ENCODE assay signal across 1 cellular context in the genomic region with DNA sequence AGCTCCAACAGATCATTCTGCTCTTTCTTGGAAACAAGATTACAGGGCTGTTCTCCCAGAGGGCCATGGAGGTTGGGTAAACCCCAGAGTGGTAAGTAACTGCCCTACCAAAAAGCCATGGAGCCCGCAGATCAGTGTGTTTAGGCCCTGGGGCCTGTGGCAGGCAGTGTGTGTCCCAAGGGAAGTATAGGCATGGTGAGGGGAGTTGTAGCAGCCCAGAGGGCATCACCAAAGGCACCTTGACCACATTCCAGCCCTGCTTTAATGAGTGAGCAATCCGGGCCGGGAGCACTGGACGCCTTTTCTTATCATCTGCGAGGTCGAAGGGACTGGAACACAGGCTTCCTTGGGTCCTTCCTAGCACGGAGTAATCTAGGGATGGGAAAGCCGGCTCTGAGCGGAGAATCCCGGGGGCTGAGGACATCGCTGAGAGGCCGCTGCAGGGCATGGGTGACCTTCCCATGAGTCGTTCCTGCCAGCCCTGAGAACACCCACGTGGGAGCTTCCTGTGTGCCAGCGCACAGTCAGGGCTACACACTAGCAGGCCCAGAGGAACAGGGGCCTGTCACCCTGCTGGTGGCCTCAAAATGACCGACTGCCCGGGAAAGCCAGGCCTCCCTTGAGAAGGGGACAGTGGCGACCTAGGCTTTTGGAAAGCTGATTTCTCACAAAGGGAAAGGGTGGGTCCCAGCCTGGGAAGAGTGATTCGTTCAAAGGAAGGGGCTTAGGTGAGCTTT.
TF ChIP-seq lines count a peak whose summit lies in the region.

No MANE protein-coding gene starts in this region.

TF ChIP-seq in SK-N-SH treated with all-trans-retinoic acid at 6 μM for 48 hours, 23 proteins besides CTCF, POLR2A, EP300 and RAD21 (continued from another document):
- TF ChIP-seq, protein P1, sequence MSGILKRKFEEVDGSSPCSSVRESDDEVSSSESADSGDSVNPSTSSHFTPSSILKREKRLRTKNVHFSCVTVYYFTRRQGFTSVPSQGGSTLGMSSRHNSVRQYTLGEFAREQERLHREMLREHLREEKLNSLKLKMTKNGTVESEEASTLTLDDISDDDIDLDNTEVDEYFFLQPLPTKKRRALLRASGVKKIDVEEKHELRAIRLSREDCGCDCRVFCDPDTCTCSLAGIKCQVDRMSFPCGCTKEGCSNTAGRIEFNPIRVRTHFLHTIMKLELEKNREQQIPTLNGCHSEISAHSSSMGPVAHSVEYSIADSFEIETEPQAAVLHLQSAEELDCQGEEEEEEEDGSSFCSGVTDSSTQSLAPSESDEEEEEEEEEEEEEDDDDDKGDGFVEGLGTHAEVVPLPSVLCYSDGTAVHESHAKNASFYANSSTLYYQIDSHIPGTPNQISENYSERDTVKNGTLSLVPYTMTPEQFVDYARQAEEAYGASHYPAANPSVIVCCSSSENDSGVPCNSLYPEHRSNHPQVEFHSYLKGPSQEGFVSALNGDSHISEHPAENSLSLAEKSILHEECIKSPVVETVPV (CRISPR knock-in tag; IDR thresholded peaks at IDR 0.05) = no peak
- TF ChIP-seq CSDC2 (CRISPR knock-in tag; IDR thresholded peaks at IDR 0.05) = no peak
- TF ChIP-seq ZC3H10 (CRISPR knock-in tag; IDR thresholded peaks at IDR 0.05) = no peak
- no peak for TF ChIP-seq OSR1 (CRISPR knock-in tag; IDR thresholded peaks at IDR 0.05)
- TF ChIP-seq, protein P2, sequence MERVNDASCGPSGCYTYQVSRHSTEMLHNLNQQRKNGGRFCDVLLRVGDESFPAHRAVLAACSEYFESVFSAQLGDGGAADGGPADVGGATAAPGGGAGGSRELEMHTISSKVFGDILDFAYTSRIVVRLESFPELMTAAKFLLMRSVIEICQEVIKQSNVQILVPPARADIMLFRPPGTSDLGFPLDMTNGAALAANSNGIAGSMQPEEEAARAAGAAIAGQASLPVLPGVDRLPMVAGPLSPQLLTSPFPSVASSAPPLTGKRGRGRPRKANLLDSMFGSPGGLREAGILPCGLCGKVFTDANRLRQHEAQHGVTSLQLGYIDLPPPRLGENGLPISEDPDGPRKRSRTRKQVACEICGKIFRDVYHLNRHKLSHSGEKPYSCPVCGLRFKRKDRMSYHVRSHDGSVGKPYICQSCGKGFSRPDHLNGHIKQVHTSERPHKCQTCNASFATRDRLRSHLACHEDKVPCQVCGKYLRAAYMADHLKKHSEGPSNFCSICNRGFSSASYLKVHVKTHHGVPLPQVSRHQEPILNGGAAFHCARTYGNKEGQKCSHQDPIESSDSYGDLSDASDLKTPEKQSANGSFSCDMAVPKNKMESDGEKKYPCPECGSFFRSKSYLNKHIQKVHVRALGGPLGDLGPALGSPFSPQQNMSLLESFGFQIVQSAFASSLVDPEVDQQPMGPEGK (CRISPR knock-in tag; IDR thresholded peaks at IDR 0.05; ENCODE audit: borderline replicate concordance) = no peak
- TF ChIP-seq, protein P3, sequence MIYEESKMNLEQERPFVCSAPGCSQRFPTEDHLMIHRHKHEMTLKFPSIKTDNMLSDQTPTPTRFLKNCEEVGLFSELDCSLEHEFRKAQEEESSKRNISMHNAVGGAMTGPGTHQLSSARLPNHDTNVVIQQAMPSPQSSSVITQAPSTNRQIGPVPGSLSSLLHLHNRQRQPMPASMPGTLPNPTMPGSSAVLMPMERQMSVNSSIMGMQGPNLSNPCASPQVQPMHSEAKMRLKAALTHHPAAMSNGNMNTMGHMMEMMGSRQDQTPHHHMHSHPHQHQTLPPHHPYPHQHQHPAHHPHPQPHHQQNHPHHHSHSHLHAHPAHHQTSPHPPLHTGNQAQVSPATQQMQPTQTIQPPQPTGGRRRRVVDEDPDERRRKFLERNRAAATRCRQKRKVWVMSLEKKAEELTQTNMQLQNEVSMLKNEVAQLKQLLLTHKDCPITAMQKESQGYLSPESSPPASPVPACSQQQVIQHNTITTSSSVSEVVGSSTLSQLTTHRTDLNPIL (CRISPR knock-in tag; IDR thresholded peaks at IDR 0.05; ENCODE audit: low read depth) = no peak
- no peak for TF ChIP-seq ZNF565 (CRISPR knock-in tag; conservative IDR thresholded peaks at IDR 0.05; ENCODE audit: low read depth)
- TF ChIP-seq ZFP30 (CRISPR knock-in tag; IDR thresholded peaks at IDR 0.05) = no peak
- TF ChIP-seq, protein P4, sequence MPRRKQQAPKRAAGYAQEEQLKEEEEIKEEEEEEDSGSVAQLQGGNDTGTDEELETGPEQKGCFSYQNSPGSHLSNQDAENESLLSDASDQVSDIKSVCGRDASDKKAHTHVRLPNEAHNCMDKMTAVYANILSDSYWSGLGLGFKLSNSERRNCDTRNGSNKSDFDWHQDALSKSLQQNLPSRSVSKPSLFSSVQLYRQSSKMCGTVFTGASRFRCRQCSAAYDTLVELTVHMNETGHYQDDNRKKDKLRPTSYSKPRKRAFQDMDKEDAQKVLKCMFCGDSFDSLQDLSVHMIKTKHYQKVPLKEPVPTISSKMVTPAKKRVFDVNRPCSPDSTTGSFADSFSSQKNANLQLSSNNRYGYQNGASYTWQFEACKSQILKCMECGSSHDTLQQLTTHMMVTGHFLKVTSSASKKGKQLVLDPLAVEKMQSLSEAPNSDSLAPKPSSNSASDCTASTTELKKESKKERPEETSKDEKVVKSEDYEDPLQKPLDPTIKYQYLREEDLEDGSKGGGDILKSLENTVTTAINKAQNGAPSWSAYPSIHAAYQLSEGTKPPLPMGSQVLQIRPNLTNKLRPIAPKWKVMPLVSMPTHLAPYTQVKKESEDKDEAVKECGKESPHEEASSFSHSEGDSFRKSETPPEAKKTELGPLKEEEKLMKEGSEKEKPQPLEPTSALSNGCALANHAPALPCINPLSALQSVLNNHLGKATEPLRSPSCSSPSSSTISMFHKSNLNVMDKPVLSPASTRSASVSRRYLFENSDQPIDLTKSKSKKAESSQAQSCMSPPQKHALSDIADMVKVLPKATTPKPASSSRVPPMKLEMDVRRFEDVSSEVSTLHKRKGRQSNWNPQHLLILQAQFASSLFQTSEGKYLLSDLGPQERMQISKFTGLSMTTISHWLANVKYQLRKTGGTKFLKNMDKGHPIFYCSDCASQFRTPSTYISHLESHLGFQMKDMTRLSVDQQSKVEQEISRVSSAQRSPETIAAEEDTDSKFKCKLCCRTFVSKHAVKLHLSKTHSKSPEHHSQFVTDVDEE (CRISPR knock-in tag; IDR thresholded peaks at IDR 0.05) = no peak
- no peak for TF ChIP-seq ARNTL (CRISPR knock-in tag; IDR thresholded peaks at IDR 0.05; ENCODE audit: borderline replicate concordance, low read depth)
- no peak for TF ChIP-seq ZFP3 (CRISPR knock-in tag; IDR thresholded peaks at IDR 0.05)
- TF ChIP-seq GLIS3 (CRISPR knock-in tag; IDR thresholded peaks at IDR 0.05) = no peak
- TF ChIP-seq ISL1 (CRISPR knock-in tag; IDR thresholded peaks at IDR 0.05) = no peak
- TF ChIP-seq ZNF70 (CRISPR knock-in tag; IDR thresholded peaks at IDR 0.05) = no peak
- no peak for TF ChIP-seq TCF4 (CRISPR knock-in tag; IDR thresholded peaks at IDR 0.05; ENCODE audit: borderline replicate concordance)
- no peak for TF ChIP-seq PPARA (CRISPR knock-in tag; IDR thresholded peaks at IDR 0.05; ENCODE audit: borderline replicate concordance)
